Comparison of ENCODE assay signal across 24 cellular contexts in the genomic region with DNA sequence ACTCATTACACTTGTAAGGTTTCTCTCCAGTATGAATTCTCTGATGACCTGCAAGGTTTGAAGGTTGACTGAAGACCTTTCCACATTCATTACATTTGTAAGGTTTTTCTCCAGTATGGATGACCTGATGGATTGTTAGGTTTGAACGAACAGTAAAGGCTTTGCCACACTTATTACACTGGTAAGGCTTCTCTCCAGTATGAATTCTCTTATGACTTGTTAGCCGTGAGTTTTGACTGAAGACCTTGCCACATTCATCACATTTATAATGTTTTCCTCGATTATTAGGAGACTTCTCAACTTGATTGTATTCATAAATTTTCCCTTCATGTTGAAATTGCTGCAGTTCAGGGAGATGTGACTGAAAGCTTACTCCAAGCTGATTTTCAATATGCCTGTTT. TPM values are rescaled to one million over a fixed set of nuclear protein-coding genes. Genes with fewer than 3 reads are reported as not detected.
DNase-seq lines count a peak whose midpoint lies in the region; ATAC-seq, FAIRE-seq and TF ChIP-seq lines count a peak whose summit lies in the region.
"Had no signal": no experiment of that assay in that cellular context is flagged by ENCODE, and none has a peak within 500 bp of the region (broad histone marks: within the 10 kb centered on the region; RNA-seq: fewer than 3 reads in every experiment).

No MANE protein-coding gene starts in this region.

- no peak overlapping the region for H2BK15ac ChIP-seq in mesendoderm (replicated peaks; ENCODE audit: low read depth)

- H3K4me1 Mint-ChIP-seq in activated CD4-positive, alpha-beta T cell treated with anti-CD3 and anti-CD28 coated beads, Interleukin-2, amount 10 ng/mL, durations not matched to agents 24 days and 14 days: no peaks in the 10 kb centered on the region
- H3K4me1 Mint-ChIP-seq: CD4-positive, CD25-positive, alpha-beta regulatory T cell; CD8-positive, alpha-beta memory T cell; IgD-negative memory B cell had no signal

- H4K5ac ChIP-seq in mesendoderm (ENCODE audit: low read length): no peak overlapping the region

- H3F3A ChIP-seq in GM23248 (ENCODE audit: insufficient read depth): no peaks in the 10 kb centered on the region

- ATAC-seq in GM21390 (IDR thresholded peaks at IDR 0.05; ENCODE audit: unreplicated experiment): no peak
- ATAC-seq: A549 had no signal

- peak; percentile 15 for DNase-seq in activated CD4-positive, alpha-beta T cell treated with anti-CD3 and anti-CD28 coated beads, Interleukin-2, amount 10 ng/mL, durations not matched to agents 24 days and 14 days
- no peak for DNase-seq in activated CD4-positive, alpha-beta T cell treated with anti-CD3 and anti-CD28 coated beads, Interleukin-2, amount 50 U/mL, for 48 hours
- DNase-seq in OCI-LY7 (ENCODE audit: low spot score): no peak
- DNase-seq in coronary artery (ENCODE audit: low spot score): no peak
- no peak for DNase-seq in mesendoderm
- DNase-seq in GM23248: no peak
- DNase-seq in GM19239 (ENCODE audit: insufficient read length, low spot score): no peak
- DNase-seq: AML-193; CD4-positive, CD25-positive, alpha-beta regulatory T cell; CD8-positive, alpha-beta memory T cell; COR-L47; DMS 273 treated with DMSO at 0.1 percent for 48 hours; DMS53; DND-41; EL; HCEC 1CT; KG1 had no signal

- H2BK120ac ChIP-seq in mesendoderm (ENCODE audit: low read depth, low read length): no peak overlapping the region

- H4K20me1 ChIP-seq in OCI-LY7 (ENCODE audit: insufficient read depth, low read length) (no peaks in the 10 kb centered on the region), GM23248 (ENCODE audit: insufficient read depth) (no peaks in the 10 kb centered on the region)

- no peak overlapping the region for H2BK5ac ChIP-seq in mesendoderm (ENCODE audit: low read length)

- H4K8ac ChIP-seq in mesendoderm (ENCODE audit: low read depth, low read length): no peak overlapping the region

- FAIRE-seq in GM19239 (lab: Jason Lieb, UNC): no peak
- FAIRE-seq: A549, H54, HTR-8/SVneo had no signal

- POLR2A ChIA-PET in OCI-LY7 (lab: Charles Lee): no interaction called here

- TSS peak; percentile 71 for BruUV-seq in OCI-LY7 (replicated peaks; lab: Mats Ljungman, UMichigan)

- no peaks in the 10 kb centered on the region for H3K27me3 Mint-ChIP-seq in activated CD4-positive, alpha-beta T cell treated with anti-CD3 and anti-CD28 coated beads, Interleukin-2, amount 10 ng/mL, durations not matched to agents 24 days and 14 days
- H3K27me3 Mint-ChIP-seq: CD4-positive, CD25-positive, alpha-beta regulatory T cell; IgD-negative memory B cell had no signal

- H3K36me3 Mint-ChIP-seq in activated CD4-positive, alpha-beta T cell treated with anti-CD3 and anti-CD28 coated beads, Interleukin-2, amount 10 ng/mL, durations not matched to agents 24 days and 14 days (ENCODE audit: low read depth): peaks cover 13% of the 10 kb centered on the region

- no peak overlapping the region for H3K4ac ChIP-seq in mesendoderm (ENCODE audit: low read depth, low read length)

- no CpG with 5 or more reads among the region's 3 CpGs for WGBS in mesendoderm (ENCODE audit: extremely low coverage, insufficient coverage, low lambda C conversion rate)
- 86 to 92% methylated on average over 3 of the region's 3 CpGs for WGBS in GM23248 (ENCODE audit: low coverage in 1 of 2, low lambda C conversion rate in 2 of 2, missing lambda C conversion rate in 2 of 2), 2 experiments

- H3K56ac ChIP-seq in mesendoderm (ENCODE audit: low read length): no peak overlapping the region

- no peak overlapping the region for H3K23ac ChIP-seq in mesendoderm (ENCODE audit: low read length)

- H2AK5ac ChIP-seq in mesendoderm (ENCODE audit: low read length): no peak overlapping the region

- H3K4me3 Mint-ChIP-seq in activated CD4-positive, alpha-beta T cell treated with anti-CD3 and anti-CD28 coated beads, Interleukin-2, amount 10 ng/mL, durations not matched to agents 24 days and 14 days: no peak overlapping the region
- H3K4me3 Mint-ChIP-seq: CD4-positive, CD25-positive, alpha-beta regulatory T cell; CD8-positive, alpha-beta memory T cell; IgD-negative memory B cell had no signal

- H3K27ac Mint-ChIP-seq in activated CD4-positive, alpha-beta T cell treated with anti-CD3 and anti-CD28 coated beads, Interleukin-2, amount 10 ng/mL, durations not matched to agents 24 days and 14 days: no peak overlapping the region
- H3K27ac Mint-ChIP-seq: CD4-positive, CD25-positive, alpha-beta regulatory T cell; CD8-positive, alpha-beta memory T cell; IgD-negative memory B cell had no signal

- no peaks in the 10 kb centered on the region for H3K79me1 ChIP-seq in mesendoderm (ENCODE audit: low read length)

- H3K4me2 ChIP-seq in OCI-LY7 (ENCODE audit: low read length): no peak overlapping the region
- no peak overlapping the region for H3K4me2 ChIP-seq in mesendoderm (ENCODE audit: low read length)
- no peak overlapping the region for H3K4me2 ChIP-seq in GM23248 (ENCODE audit: unreplicated experiment)
- H3K4me2 ChIP-seq: A549 had no signal

- no peaks in the 10 kb centered on the region for H3K27me3 ChIP-seq in mesendoderm (ENCODE audit: insufficient read depth, low read length, poor library complexity)
- no peaks in the 10 kb centered on the region for H3K27me3 ChIP-seq in GM23248 (replicated peaks; ENCODE audit: insufficient read depth)

- no peak overlapping the region for H3K4me3 ChIP-seq in OCI-LY7 (ENCODE audit: low read depth, low read length, poor library complexity, severe bottlenecking)
- peak overlapping the region; percentile 6 for H3K4me3 ChIP-seq in coronary artery
- peak overlapping the region; percentile 12 for H3K4me3 ChIP-seq in mesendoderm (ENCODE audit: low read length)
- no peak overlapping the region for H3K4me3 ChIP-seq in GM23248
- H3K4me3 ChIP-seq: A549 had no signal

- H3K27ac ChIP-seq in OCI-LY7 (ENCODE audit: low read depth, low read length, poor library complexity, severe bottlenecking): no peak overlapping the region
- no peak overlapping the region for H3K27ac ChIP-seq in coronary artery
- H3K27ac ChIP-seq in mesendoderm (ENCODE audit: low read depth, low read length): no peak overlapping the region
- no peak overlapping the region for H3K27ac ChIP-seq in GM23248
- H3K27ac ChIP-seq: 22Rv1, A549 had no signal

- intact Hi-C loops in activated CD4-positive, alpha-beta T cell treated with anti-CD3 and anti-CD28 coated beads, Interleukin-2, amount 10 ng/mL, durations not matched to agents 24 days and 14 days (cut with micrococcal nuclease): no loop called here
- intact Hi-C loops in OCI-LY7 (cut with micrococcal nuclease; ENCODE audit: unreplicated experiment): no loop called here

- H2AFZ ChIP-seq in OCI-LY7 (ENCODE audit: low read length) (no peak overlapping the region), GM23248 (no peak overlapping the region)

- in situ Hi-C loops in GM23248 (cut with MboI): no loop called here

- H3K9me3 ChIP-seq in OCI-LY7 (ENCODE audit: low read length) (peaks cover 31% of the 10 kb centered on the region), GM23248 (ENCODE audit: low read depth) (peaks cover 5% of the 10 kb centered on the region)

- H3K9ac ChIP-seq in mesendoderm (ENCODE audit: low read length): no peak overlapping the region
- H3K9ac ChIP-seq in GM23248: no peak overlapping the region

- TF ChIP-seq CTCF in OCI-LY7 (conservative IDR thresholded peaks at IDR 0.05; ENCODE audit: low read length) (no peak), coronary artery (IDR thresholded peaks at IDR 0.05) (no peak)

- H3K36me3 ChIP-seq in OCI-LY7 (ENCODE audit: insufficient read depth, low read length) (peaks cover 24% of the 10 kb centered on the region), mesendoderm (ENCODE audit: control insufficient read depth, insufficient read depth, low read length) (no peaks in the 10 kb centered on the region), GM23248 (ENCODE audit: low read depth) (peaks cover 19% of the 10 kb centered on the region)

- no peaks in the 10 kb centered on the region for H3K79me2 ChIP-seq in OCI-LY7 (ENCODE audit: insufficient read depth, low read depth, low read length)
- no peaks in the 10 kb centered on the region for H3K79me2 ChIP-seq in mesendoderm (ENCODE audit: control insufficient read depth, insufficient read depth, low read length)
- no peaks in the 10 kb centered on the region for H3K79me2 ChIP-seq in GM23248 (ENCODE audit: insufficient read depth)

- no peak overlapping the region for H3K18ac ChIP-seq in mesendoderm (ENCODE audit: low read length)

- H3K9me3 Mint-ChIP-seq in activated CD4-positive, alpha-beta T cell treated with anti-CD3 and anti-CD28 coated beads, Interleukin-2, amount 10 ng/mL, durations not matched to agents 24 days and 14 days: peaks cover 19% of the 10 kb centered on the region

- CTCF ChIA-PET in OCI-LY7 (lab: Charles Lee; ENCODE audit: unreplicated experiment): no interaction called here

- H3K4me1 ChIP-seq in OCI-LY7 (ENCODE audit: insufficient read depth, low read length, poor library complexity, severe bottlenecking) (no peaks in the 10 kb centered on the region), mesendoderm (ENCODE audit: control insufficient read depth, low read depth, low read length) (no peaks in the 10 kb centered on the region), GM23248 (ENCODE audit: insufficient read depth) (no peaks in the 10 kb centered on the region)
- H3K4me1 ChIP-seq: A549 had no signal

- H3K9me2 ChIP-seq in OCI-LY7 (ENCODE audit: insufficient read depth, low read length) (no peaks in the 10 kb centered on the region), GM23248 (ENCODE audit: insufficient read depth) (no peaks in the 10 kb centered on the region)

RNA-seq across cellular contexts. Expression of gene ZNF347, which starts 6.8 kb away (rescaled TPM):
- 4.6 and 5.3 TPM in 2 replicates for total RNA-seq in activated CD4-positive, alpha-beta T cell treated with anti-CD3 and anti-CD28 coated beads, Interleukin-2, amount 10 ng/mL, durations not matched to agents 24 days and 14 days
- 11.6 and 11.8 TPM in 2 replicates for total RNA-seq in OCI-LY7 (2014; rRNA removed; shearing (Covaris generic))
- 13.9 and 15.6 TPM in 2 replicates for total RNA-seq in OCI-LY7 (2022)
- 5.7 TPM for polyA plus RNA-seq in mesendoderm (2013, experiment 1 of 2)
- polyA plus RNA-seq in mesendoderm (2013, experiment 2 of 2): 6.0 TPM
- total RNA-seq in GM23248 (2014; rRNA removed; shearing (Covaris generic)): 4.6 and 7.3 TPM in 2 replicates
- 2.7 and 3.2 TPM in 2 replicates for polyA plus RNA-seq in GM23248 (2016; fragmentation: Nextera tagmentation; extraction: Ambion mirVana)
- polyA plus RNA-seq: A549 had no signal

RNA-seq across cellular contexts. Expression of gene ZNF665, which starts 27.5 kb away (rescaled TPM):
- total RNA-seq in activated CD4-positive, alpha-beta T cell treated with anti-CD3 and anti-CD28 coated beads, Interleukin-2, amount 10 ng/mL, durations not matched to agents 24 days and 14 days: 2.3 and 2.6 TPM in 2 replicates
- total RNA-seq in OCI-LY7 (2014; rRNA removed; shearing (Covaris generic)): 3.3 and 12.2 TPM in 2 replicates
- 9.8 and 12.2 TPM in 2 replicates for total RNA-seq in OCI-LY7 (2022)
- polyA plus RNA-seq in mesendoderm (2013, experiment 1 of 2): 1.7 TPM
- 1.7 TPM for polyA plus RNA-seq in mesendoderm (2013, experiment 2 of 2)
- total RNA-seq in GM23248 (2014; rRNA removed; shearing (Covaris generic)): 3.8 and 3.9 TPM in 2 replicates
- 2.4 and 2.8 TPM in 2 replicates for polyA plus RNA-seq in GM23248 (2016; fragmentation: Nextera tagmentation; extraction: Ambion mirVana)
- total RNA-seq: G401 had no signal
- polyA plus RNA-seq: A549 had no signal

RNA-seq across cellular contexts. Expression of gene ZNF415, which starts 33.0 kb away (rescaled TPM):
- 0.51 and 0.78 TPM in 2 replicates for total RNA-seq in activated CD4-positive, alpha-beta T cell treated with anti-CD3 and anti-CD28 coated beads, Interleukin-2, amount 10 ng/mL, durations not matched to agents 24 days and 14 days
- total RNA-seq in OCI-LY7 (2014; rRNA removed; shearing (Covaris generic)): 0.18 and 0.63 TPM in 2 replicates
- 0.51 and 0.89 TPM in 2 replicates for total RNA-seq in OCI-LY7 (2022)
- 8.1 TPM for polyA plus RNA-seq in mesendoderm (2013, experiment 1 of 2)
- polyA plus RNA-seq in mesendoderm (2013, experiment 2 of 2): 8.0 TPM
- total RNA-seq in GM23248 (2014; rRNA removed; shearing (Covaris generic)): 9.4 and 18.7 TPM in 2 replicates
- 7.9 and 8.9 TPM in 2 replicates for polyA plus RNA-seq in GM23248 (2016; fragmentation: Nextera tagmentation; extraction: Ambion mirVana)
- polyA plus RNA-seq: A549 had no signal

Comparison
In these comparisons a context has a peak if more than half of its experiments do, and no peak if none do; other contexts are left out.
1. H3K4me3 ChIP-seq: peak in coronary artery (single experiment) and mesendoderm (single experiment); none in OCI-LY7 (single experiment) and GM23248 (single experiment).